ENCODE assay signal across 1 cellular context in genomic region chr12:103589517-103589916, GRCh38.
A peak's percentile ranks its signal among the peaks of the same experiment; 100 is the strongest.
TF ChIP-seq lines count a peak whose summit lies in the region.

No MANE protein-coding gene starts in this region.

TF ChIP-seq in GM12878, 131 proteins besides CTCF, POLR2A, EP300 and RAD21 (continued from another document):
- TF ChIP-seq REST (IDR thresholded peaks at IDR 0.05; ENCODE audit: low read depth, low read length), result no peak
- TF ChIP-seq RUNX3 (IDR thresholded peaks at IDR 0.05; ENCODE audit: low read length), result peak; percentile 63
- TF ChIP-seq SMARCA5 (IDR thresholded peaks at IDR 0.05), result no peak
- TF ChIP-seq ZNF217 (IDR thresholded peaks at IDR 0.05), result no peak
- TF ChIP-seq IRF3 (IDR thresholded peaks at IDR 0.05), result no peak
- no peak for TF ChIP-seq HSF1 (IDR thresholded peaks at IDR 0.05; ENCODE audit: low read depth, low read length)
- TF ChIP-seq ZBED1 (IDR thresholded peaks at IDR 0.05; ENCODE audit: borderline replicate concordance), result 0 out of 2 replicates have a peak, but pooled peaks have one; percentile 28
- TF ChIP-seq SREBF1 (IDR thresholded peaks at IDR 0.05; ENCODE audit: low read length), result no peak
- TF ChIP-seq RELB (IDR thresholded peaks at IDR 0.05; ENCODE audit: low read depth), result no peak
- TF ChIP-seq TCF12 (IDR thresholded peaks at IDR 0.05; ENCODE audit: low read depth, low read length), result no peak
TF ChIP-seq in GM12878: peak in this region for 2.
